In the genomic region with DNA sequence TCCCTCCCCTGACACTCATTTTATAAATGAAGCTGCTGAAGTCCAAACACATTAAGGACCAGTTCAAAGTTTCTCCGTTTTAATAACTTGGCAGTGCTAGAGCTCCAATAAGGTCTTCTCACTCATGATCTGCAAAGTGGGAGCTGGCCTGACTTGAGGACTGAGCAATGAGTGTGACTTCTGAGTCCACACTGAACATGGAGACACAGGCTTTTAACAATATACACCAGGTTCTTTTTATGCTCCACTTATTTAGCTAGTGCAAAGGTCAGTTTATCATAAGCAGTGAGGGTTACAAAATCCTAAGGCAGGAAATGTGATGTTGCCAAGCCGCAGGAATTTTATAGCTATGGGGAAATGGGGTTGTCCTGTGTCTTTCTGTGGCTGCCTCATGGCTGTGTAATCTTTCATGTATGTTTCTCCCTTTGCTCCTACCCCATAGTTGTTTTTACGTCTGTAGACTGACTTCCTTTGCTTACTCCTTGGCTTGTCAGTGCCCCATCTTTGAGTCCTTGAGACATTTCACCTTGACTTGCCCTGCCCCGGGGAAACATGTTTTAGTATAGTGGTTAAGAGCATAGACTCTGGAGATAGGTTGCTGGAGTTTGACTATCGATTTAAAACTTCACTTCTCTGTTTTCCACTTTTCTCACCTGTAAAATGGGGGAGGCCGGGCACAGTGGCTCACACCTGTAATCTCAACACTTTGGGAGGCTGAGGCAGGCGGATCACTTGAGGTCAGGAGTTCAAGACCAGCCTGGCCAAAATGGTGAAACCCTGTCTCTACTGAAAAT, we compare ENCODE assay signal across 9 cellular contexts. TPM values are rescaled to one million over a fixed set of nuclear protein-coding genes. Genes with fewer than 3 reads are reported as not detected.
A peak's percentile ranks its signal among the peaks of the same experiment; 100 is the strongest.
DNase-seq lines count a peak whose midpoint lies in the region; ATAC-seq, FAIRE-seq and TF ChIP-seq lines count a peak whose summit lies in the region.
"Had no signal": no experiment of that assay in that cellular context is flagged by ENCODE, and none has a peak within 500 bp of the region (broad histone marks: within the 10 kb centered on the region; RNA-seq: fewer than 3 reads in every experiment).

No MANE protein-coding gene starts in this region.

- no peak overlapping the region for H3K4me3 ChIP-seq in astrocyte (ENCODE audit: insufficient read depth, low read depth, low read length)
- no peak overlapping the region for H3K4me3 ChIP-seq in vagina
- H3K4me3 ChIP-seq in left ventricle myocardium inferior: no peak overlapping the region

- ATAC-seq in Right ventricle myocardium inferior: peak; percentile 14
- no peak for ATAC-seq in left ventricle myocardium superior
- peak; percentile 89 for ATAC-seq in left colon

- no peak overlapping the region for H3K9ac ChIP-seq in astrocyte (ENCODE audit: low read length)

- no peaks in the 10 kb centered on the region for H3K36me3 Mint-ChIP-seq in astrocyte (ENCODE audit: low read depth, unreplicated experiment)

- no peaks in the 10 kb centered on the region for H3K79me2 ChIP-seq in astrocyte (ENCODE audit: insufficient read depth, low read length)

- no peaks in the 10 kb centered on the region for H3K27me3 Mint-ChIP-seq in astrocyte (ENCODE audit: low read depth, unreplicated experiment)

- H3K27ac Mint-ChIP-seq in astrocyte (ENCODE audit: unreplicated experiment): peak overlapping the region; percentile 35

- TF ChIP-seq POLR2A in vagina (IDR thresholded peaks at IDR 0.05): no peak

- H3K4me1 ChIP-seq in astrocyte (ENCODE audit: insufficient read depth, low read length) (no peaks in the 10 kb centered on the region), vagina (peaks cover 27% of the 10 kb centered on the region), left ventricle myocardium inferior (peaks cover 16% of the 10 kb centered on the region)

- H3K27me3 ChIP-seq in astrocyte (ENCODE audit: insufficient read depth, low read length) (no peaks in the 10 kb centered on the region), vagina (no peaks in the 10 kb centered on the region), left ventricle myocardium inferior (ENCODE audit: low read depth) (no peaks in the 10 kb centered on the region)

- H3K9me3 ChIP-seq in astrocyte (ENCODE audit: insufficient read depth, low read depth, low read length): no peaks in the 10 kb centered on the region
- no peaks in the 10 kb centered on the region for H3K9me3 ChIP-seq in vagina
- no peaks in the 10 kb centered on the region for H3K9me3 ChIP-seq in left ventricle myocardium inferior (replicated peaks)

- no peak for DNase-seq in Right ventricle myocardium inferior (ENCODE audit: missing footprints)
- DNase-seq in left ventricle myocardium superior: no peak
- peak; percentile 85 for DNase-seq in astrocyte (ENCODE audit: low read depth)
- DNase-seq in left colon: peak in 1 of 2 donors; percentile 68
- DNase-seq in vagina (ENCODE audit: extremely low spot score in 2 of 2): peak in 1 of 2 donors; percentile 89
- no peak for DNase-seq in activated CD4-positive, alpha-beta T cell treated with anti-CD3 and anti-CD28 coated beads, Interleukin-2, amount 50 U/mL, for 48 hours
- DNase-seq in NCI-H187 treated with DMSO at 0.1 percent for 48 hours (lab: John Stamatoyannopoulos, UW): no peak
- DNase-seq in left ventricle myocardium inferior: no peak
- DNase-seq: Karpas-422 had no signal

- no peak overlapping the region for H3K4me3 Mint-ChIP-seq in astrocyte (ENCODE audit: unreplicated experiment)

- intact Hi-C loops in Right ventricle myocardium inferior (cut with DNase I): no loop called here
- intact Hi-C loops in left ventricle myocardium superior (cut with micrococcal nuclease): no loop called here
- intact Hi-C loops in left colon (cut with DNase I, micrococcal nuclease): no loop called here
- intact Hi-C loops in vagina (cut with DNase I): no loop called here
- intact Hi-C loops in left ventricle myocardium inferior (cut with micrococcal nuclease): no loop called here

- peaks cover 16% of the 10 kb centered on the region for H3K4me1 Mint-ChIP-seq in astrocyte (ENCODE audit: low read depth, unreplicated experiment)

- peak; percentile 29 for FAIRE-seq in astrocyte (lab: Jason Lieb, UNC)

- H3K9me3 Mint-ChIP-seq in astrocyte (ENCODE audit: unreplicated experiment): peaks cover 2% of the 10 kb centered on the region

- H3K4me2 ChIP-seq in astrocyte (ENCODE audit: low read length): peak overlapping the region; percentile 35

- H4K20me1 ChIP-seq in astrocyte (ENCODE audit: insufficient read depth, low read length): no peaks in the 10 kb centered on the region

- TF ChIP-seq CTCF in astrocyte (IDR thresholded peaks at IDR 0.05; ENCODE audit: insufficient read depth, low read depth, low read length): no peak
- no peak for TF ChIP-seq CTCF in vagina (IDR thresholded peaks at IDR 0.05)
- TF ChIP-seq CTCF in left ventricle myocardium inferior (IDR thresholded peaks at IDR 0.05; ENCODE audit: borderline replicate concordance): no peak

- no peaks in the 10 kb centered on the region for H3K36me3 ChIP-seq in astrocyte (ENCODE audit: insufficient read depth, low read length)
- H3K36me3 ChIP-seq in vagina: no peaks in the 10 kb centered on the region
- no peaks in the 10 kb centered on the region for H3K36me3 ChIP-seq in left ventricle myocardium inferior

- H3K27ac ChIP-seq in astrocyte (ENCODE audit: low read depth, low read length): no peak overlapping the region
- peak overlapping the region; percentile 56 for H3K27ac ChIP-seq in vagina
- H3K27ac ChIP-seq in left ventricle myocardium inferior (replicated peaks): no peak overlapping the region

- H2AFZ ChIP-seq in astrocyte (ENCODE audit: low read depth, low read length): no peak overlapping the region

RNA-seq across cellular contexts. Expression of a gene that starts 12.2 kb away (rescaled TPM):
- total RNA-seq in Right ventricle myocardium inferior: 15.1 TPM
- total RNA-seq in left ventricle myocardium superior: 17.0 TPM
- 8.6 and 10.6 TPM in 2 replicates for total RNA-seq in astrocyte
- total RNA-seq in left colon: 10 to 100 TPM; 11.6 to 13.9 TPM
- 16.7 TPM for total RNA-seq in vagina
- total RNA-seq in left ventricle myocardium inferior: 9.5 TPM
